ENCODE assay signal across 1 cellular context in the genomic region with DNA sequence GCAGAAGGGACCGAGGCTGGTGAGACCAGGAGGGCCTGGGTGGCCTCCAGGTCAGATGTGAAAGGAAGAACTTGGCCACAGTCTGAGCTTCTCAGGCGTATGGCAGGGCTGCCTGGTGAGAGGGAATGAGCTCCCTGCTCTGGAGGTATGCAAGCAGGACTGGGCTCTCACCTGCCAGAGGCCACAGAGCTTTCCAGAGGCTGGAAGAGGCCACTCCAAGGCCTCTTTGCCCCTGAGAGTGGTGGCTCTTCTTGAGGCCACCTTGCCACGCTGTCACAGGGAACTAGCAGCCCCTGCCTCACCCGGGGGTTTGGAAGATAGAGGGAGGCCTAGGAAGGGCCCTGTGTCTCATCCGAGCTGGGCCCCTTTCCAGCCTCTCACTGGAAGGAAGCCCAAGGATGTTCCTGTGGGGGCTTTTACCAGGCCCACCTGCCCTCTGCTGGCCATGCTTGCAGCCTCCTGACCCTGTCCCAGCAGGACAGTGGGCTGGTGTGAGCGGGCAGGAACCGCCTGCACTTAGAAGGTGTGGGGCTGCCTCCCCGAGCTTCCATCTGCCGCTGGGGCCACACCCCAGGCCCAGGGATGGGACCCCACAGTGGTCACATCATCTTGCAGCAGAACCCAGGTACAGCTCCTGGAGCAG.
TF ChIP-seq lines count a peak whose summit lies in the region.

No MANE protein-coding gene starts in this region.

TF ChIP-seq in WTC11, 78 proteins besides CTCF, POLR2A, EP300 and RAD21 (continued from another document):
- TF ChIP-seq, protein P1, sequence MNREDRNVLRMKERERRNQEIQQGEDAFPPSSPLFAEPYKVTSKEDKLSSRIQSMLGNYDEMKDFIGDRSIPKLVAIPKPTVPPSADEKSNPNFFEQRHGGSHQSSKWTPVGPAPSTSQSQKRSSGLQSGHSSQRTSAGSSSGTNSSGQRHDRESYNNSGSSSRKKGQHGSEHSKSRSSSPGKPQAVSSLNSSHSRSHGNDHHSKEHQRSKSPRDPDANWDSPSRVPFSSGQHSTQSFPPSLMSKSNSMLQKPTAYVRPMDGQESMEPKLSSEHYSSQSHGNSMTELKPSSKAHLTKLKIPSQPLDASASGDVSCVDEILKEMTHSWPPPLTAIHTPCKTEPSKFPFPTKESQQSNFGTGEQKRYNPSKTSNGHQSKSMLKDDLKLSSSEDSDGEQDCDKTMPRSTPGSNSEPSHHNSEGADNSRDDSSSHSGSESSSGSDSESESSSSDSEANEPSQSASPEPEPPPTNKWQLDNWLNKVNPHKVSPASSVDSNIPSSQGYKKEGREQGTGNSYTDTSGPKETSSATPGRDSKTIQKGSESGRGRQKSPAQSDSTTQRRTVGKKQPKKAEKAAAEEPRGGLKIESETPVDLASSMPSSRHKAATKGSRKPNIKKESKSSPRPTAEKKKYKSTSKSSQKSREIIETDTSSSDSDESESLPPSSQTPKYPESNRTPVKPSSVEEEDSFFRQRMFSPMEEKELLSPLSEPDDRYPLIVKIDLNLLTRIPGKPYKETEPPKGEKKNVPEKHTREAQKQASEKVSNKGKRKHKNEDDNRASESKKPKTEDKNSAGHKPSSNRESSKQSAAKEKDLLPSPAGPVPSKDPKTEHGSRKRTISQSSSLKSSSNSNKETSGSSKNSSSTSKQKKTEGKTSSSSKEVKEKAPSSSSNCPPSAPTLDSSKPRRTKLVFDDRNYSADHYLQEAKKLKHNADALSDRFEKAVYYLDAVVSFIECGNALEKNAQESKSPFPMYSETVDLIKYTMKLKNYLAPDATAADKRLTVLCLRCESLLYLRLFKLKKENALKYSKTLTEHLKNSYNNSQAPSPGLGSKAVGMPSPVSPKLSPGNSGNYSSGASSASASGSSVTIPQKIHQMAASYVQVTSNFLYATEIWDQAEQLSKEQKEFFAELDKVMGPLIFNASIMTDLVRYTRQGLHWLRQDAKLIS (CRISPR knock-in tag; IDR thresholded peaks at IDR 0.05; ENCODE audit: borderline replicate concordance): no peak
- TF ChIP-seq E2F5 (CRISPR knock-in tag; IDR thresholded peaks at IDR 0.05): no peak
- TF ChIP-seq GRHL2 (CRISPR knock-in tag; IDR thresholded peaks at IDR 0.05; ENCODE audit: insufficient replicate concordance, severe bottlenecking): no peak
- no peak for TF ChIP-seq CREB1 (CRISPR knock-in tag; IDR thresholded peaks at IDR 0.05)
- TF ChIP-seq, protein P2, sequence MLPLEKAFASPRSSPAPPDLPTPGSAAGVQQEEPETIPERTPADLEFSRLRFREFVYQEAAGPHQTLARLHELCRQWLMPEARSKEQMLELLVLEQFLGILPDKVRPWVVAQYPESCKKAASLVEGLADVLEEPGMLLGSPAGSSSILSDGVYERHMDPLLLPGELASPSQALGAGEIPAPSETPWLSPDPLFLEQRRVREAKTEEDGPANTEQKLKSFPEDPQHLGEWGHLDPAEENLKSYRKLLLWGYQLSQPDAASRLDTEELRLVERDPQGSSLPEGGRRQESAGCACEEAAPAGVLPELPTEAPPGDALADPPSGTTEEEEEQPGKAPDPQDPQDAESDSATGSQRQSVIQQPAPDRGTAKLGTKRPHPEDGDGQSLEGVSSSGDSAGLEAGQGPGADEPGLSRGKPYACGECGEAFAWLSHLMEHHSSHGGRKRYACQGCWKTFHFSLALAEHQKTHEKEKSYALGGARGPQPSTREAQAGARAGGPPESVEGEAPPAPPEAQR (CRISPR knock-in tag; IDR thresholded peaks at IDR 0.05): no peak
- TF ChIP-seq, protein P3, sequence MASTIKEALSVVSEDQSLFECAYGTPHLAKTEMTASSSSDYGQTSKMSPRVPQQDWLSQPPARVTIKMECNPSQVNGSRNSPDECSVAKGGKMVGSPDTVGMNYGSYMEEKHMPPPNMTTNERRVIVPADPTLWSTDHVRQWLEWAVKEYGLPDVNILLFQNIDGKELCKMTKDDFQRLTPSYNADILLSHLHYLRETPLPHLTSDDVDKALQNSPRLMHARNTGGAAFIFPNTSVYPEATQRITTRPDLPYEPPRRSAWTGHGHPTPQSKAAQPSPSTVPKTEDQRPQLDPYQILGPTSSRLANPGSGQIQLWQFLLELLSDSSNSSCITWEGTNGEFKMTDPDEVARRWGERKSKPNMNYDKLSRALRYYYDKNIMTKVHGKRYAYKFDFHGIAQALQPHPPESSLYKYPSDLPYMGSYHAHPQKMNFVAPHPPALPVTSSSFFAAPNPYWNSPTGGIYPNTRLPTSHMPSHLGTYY (CRISPR knock-in tag; IDR thresholded peaks at IDR 0.05): no peak
- TF ChIP-seq, protein P4, sequence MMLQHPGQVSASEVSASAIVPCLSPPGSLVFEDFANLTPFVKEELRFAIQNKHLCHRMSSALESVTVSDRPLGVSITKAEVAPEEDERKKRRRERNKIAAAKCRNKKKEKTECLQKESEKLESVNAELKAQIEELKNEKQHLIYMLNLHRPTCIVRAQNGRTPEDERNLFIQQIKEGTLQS (CRISPR knock-in tag; conservative IDR thresholded peaks at IDR 0.05): no peak
TF ChIP-seq in WTC11: peak in this region for 0.
